Comparison of ENCODE assay signal across 28 cellular contexts in the genomic region with DNA sequence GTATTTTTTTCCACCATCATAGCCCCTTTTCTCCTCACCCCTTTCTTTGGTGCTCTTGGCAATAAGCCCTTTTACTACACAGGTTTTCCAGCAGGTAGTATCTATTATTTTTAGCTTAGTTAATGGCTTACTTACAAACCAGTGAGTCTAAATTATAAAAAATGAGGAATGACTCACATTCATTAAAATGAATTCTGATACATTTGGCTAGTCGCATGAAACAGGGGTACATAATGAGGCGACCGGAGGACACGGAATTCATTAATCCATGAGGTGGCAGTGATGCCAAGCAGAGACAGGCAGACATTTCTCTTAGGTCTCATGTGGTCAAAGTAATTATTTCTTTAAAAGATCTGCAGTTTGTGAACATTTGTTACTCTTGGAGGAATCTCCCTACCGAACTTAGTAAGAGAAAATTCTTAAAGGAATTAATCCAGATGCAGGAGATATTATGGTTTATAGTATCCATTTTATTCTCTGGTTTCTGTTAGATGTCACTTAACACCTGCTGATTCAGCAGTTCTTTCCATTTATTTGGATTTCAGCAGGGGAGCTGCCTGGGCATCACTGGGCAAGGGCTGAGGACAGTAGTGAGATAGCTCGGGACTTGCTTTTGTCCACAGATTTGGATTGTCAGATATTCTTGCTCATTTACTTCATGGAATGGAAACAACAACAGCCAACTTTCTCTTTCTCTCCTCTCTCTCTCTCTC.
"Had no signal": no experiment of that assay in that cellular context is flagged by ENCODE, and none has a peak within 500 bp of the region (broad histone marks: within the 10 kb centered on the region; RNA-seq: fewer than 3 reads in every experiment).

No MANE protein-coding gene starts in this region.

- H3K4me3 Mint-ChIP-seq: activated CD4-positive, alpha-beta memory T cell treated with anti-CD3 and anti-CD28 coated beads, Interleukin-2, amount 10 ng/mL, durations not matched to agents 7 days and 5 days; activated naive CD4-positive, alpha-beta T cell treated with anti-CD3 and anti-CD28 coated beads for 36 hours; activated naive CD8-positive, alpha-beta T cell; activated T-helper 17 cell treated with anti-CD3 and anti-CD28 coated beads, Interleukin-2, amount 50 U/mL, for 72 hours; brain had no signal

- DNase-seq: activated CD4-positive, alpha-beta memory T cell treated with anti-CD3 and anti-CD28 coated beads, Interleukin-2, amount 10 ng/mL, durations not matched to agents 7 days and 5 days; activated CD4-positive, alpha-beta T cell treated with anti-CD3 and anti-CD28 coated beads, Interleukin-2, amount 50 U/mL, for 1 hour; activated CD4-positive, CD25-positive, alpha-beta regulatory T cell; activated gamma-delta T cell; activated naive CD4-positive, alpha-beta T cell treated with anti-CD3 and anti-CD28 coated beads for 36 hours; activated T-cell treated with anti-CD3 and anti-CD28 coated beads for 4 hours; activated T-cell treated with anti-CD3 and anti-CD28 coated beads, Interleukin-2, amount 50 U/mL, for 48 hours; amygdala; NCI-H1092 treated with DMSO at 0.1 percent for 48 hours; NCI-H1417 treated with DMSO at 0.1 percent for 48 hours; NCI-H1694; NCI-H2029 treated with DMSO at 0.1 percent for 48 hours; NCI-H345; NCI-H510A; NCI-H526 treated with DMSO at 0.1 percent for 48 hours; NCI-H82; OCI-M1; RPMI8226; SJCRH30; SK-N-SH; T-helper 1 cell had no signal

- H3K4me1 Mint-ChIP-seq: activated CD4-positive, alpha-beta memory T cell treated with anti-CD3 and anti-CD28 coated beads, Interleukin-2, amount 10 ng/mL, durations not matched to agents 7 days and 5 days; activated T-helper 17 cell treated with anti-CD3 and anti-CD28 coated beads, Interleukin-2, amount 50 U/mL, for 72 hours; brain had no signal

- H3K9me3 Mint-ChIP-seq: activated CD4-positive, alpha-beta memory T cell treated with anti-CD3 and anti-CD28 coated beads, Interleukin-2, amount 10 ng/mL, durations not matched to agents 7 days and 5 days; activated T-helper 17 cell treated with anti-CD3 and anti-CD28 coated beads, Interleukin-2, amount 50 U/mL, for 72 hours had no signal

- ATAC-seq: activated T-helper 17 cell treated with anti-CD3 and anti-CD28 coated beads, Interleukin-2, amount 50 U/mL, for 72 hours; Panc1; Right ventricle myocardium inferior had no signal

- H3K9ac ChIP-seq: KMS-11, SK-N-SH had no signal

- H3K27ac ChIP-seq: KMS-11, SJCRH30, VCaP had no signal

- H3K4me1 ChIP-seq: SJCRH30 had no signal

- H3K36me3 ChIP-seq: SJCRH30 had no signal

- H3K27me3 ChIP-seq: SJCRH30 had no signal

- H3K4me3 ChIP-seq: SJCRH30 had no signal

- H3K36me3 Mint-ChIP-seq: activated naive CD8-positive, alpha-beta T cell; brain had no signal

- H3K4me2 ChIP-seq: KMS-11, SK-N-SH had no signal

- H3K27me3 Mint-ChIP-seq: activated CD4-positive, alpha-beta memory T cell treated with anti-CD3 and anti-CD28 coated beads, Interleukin-2, amount 10 ng/mL, durations not matched to agents 7 days and 5 days had no signal

- H3K9me3 ChIP-seq: SJCRH30, SK-N-SH had no signal

- H3K27ac Mint-ChIP-seq: activated CD4-positive, alpha-beta memory T cell treated with anti-CD3 and anti-CD28 coated beads, Interleukin-2, amount 10 ng/mL, durations not matched to agents 7 days and 5 days; activated naive CD4-positive, alpha-beta T cell treated with anti-CD3 and anti-CD28 coated beads for 36 hours; activated naive CD8-positive, alpha-beta T cell; activated T-helper 17 cell treated with anti-CD3 and anti-CD28 coated beads, Interleukin-2, amount 50 U/mL, for 72 hours; brain had no signal
